In genomic region chr18:39191058-39191457, GRCh38 we compare ENCODE assay signal across 25 cellular contexts.
"Had no signal": no experiment of that assay in that cellular context is flagged by ENCODE, and none has a peak within 500 bp of the region (broad histone marks: within the 10 kb centered on the region; RNA-seq: fewer than 3 reads in every experiment).

No MANE protein-coding gene starts in this region.

- H3K4me3 ChIP-seq: stomach, suprapubic skin, testis, thoracic aorta, thyroid gland, tibial artery, tibial nerve, transverse colon, upper lobe of left lung, upper lobe of right lung, uterus, vagina had no signal

- H3K27me3 ChIP-seq: stomach, suprapubic skin, testis, thyroid gland, tibial artery, tibial nerve, transverse colon, upper lobe of left lung, upper lobe of right lung, uterus, vagina had no signal

- H3K9me3 ChIP-seq: stomach, suprapubic skin, testis, thoracic aorta, thyroid gland, tibial artery, tibial nerve, transverse colon, upper lobe of left lung, upper lobe of right lung, uterus, vagina had no signal

- H3K27ac ChIP-seq: stomach, suprapubic skin, testis, thoracic aorta, thyroid gland, tibial artery, tibial nerve, transverse colon, upper lobe of left lung, upper lobe of right lung, uterus, vagina had no signal

- ATAC-seq: stimulated activated effector memory CD8-positive, alpha-beta T cell treated with anti-CD3 and anti-CD28 coated beads, Interleukin-12 subunit alpha, Interleukin-12 subunit beta, amount 100 ng/mL, for 72 hours; stimulated activated memory B cell treated with anti-CD40 and anti-IgM and Interleukin-4, amounts not matched to agents 10 μg/mL and 1 μg/mL and 100 μg/mL, for 72 hours; stimulated activated naive CD8-positive, alpha-beta T cell treated with anti-CD3 and anti-CD28 coated beads, Interleukin-15, amount 100 ng/mL, for 72 hours; stimulated activated naive CD8-positive, alpha-beta T cell treated with anti-CD3 and anti-CD28 coated beads, Interleukin-15, Interleukin-2, amounts not matched to agents 100 U/mL and 50 U/mL, for 24 hours; upper lobe of right lung had no signal

- H3K4me1 ChIP-seq: stomach, suprapubic skin, testis, thyroid gland, tibial artery, tibial nerve, transverse colon, upper lobe of left lung, upper lobe of right lung, uterus, vagina had no signal

- FAIRE-seq: urothelium cell line had no signal

- DNase-seq: stimulated activated CD4-positive, alpha-beta T cell treated with anti-CD3 and anti-CD28 coated beads, Interleukin-2, amount 100 ng/mL, for 48 hours; stimulated activated CD4-positive, alpha-beta T cell treated with anti-CD3 and anti-CD28 coated beads, Interleukin-4, amount 100 ng/mL, for 1 hour; stimulated activated CD4-positive, alpha-beta T cell treated with anti-CD3 and anti-CD28 coated beads, Interleukin-4, amount 100 ng/mL, for 24 hours; stimulated activated CD8-positive, alpha-beta memory T cell treated with anti-CD3 and anti-CD28 coated beads, Interleukin-4, amount 100 ng/mL, for 48 hours; stimulated activated naive B cell treated with anti-CD40 and anti-IgM and Interleukin-4, amounts not matched to agents 10 μg/mL and 1 μg/mL and 100 μg/mL, for 72 hours; stimulated activated naive CD4-positive, alpha-beta T cell; stimulated activated naive CD4-positive, alpha-beta T cell treated with Interleukin-2 at 50 U/mL for 16 hours; stimulated activated naive CD8-positive, alpha-beta T cell treated with anti-CD3 and anti-CD28 coated beads, Interleukin-15, amount 100 ng/mL, for 72 hours; stimulated activated naive CD8-positive, alpha-beta T cell treated with anti-CD3 and anti-CD28 coated beads, Interleukin-15, Interleukin-2, amounts not matched to agents 100 U/mL and 50 U/mL, for 24 hours; stomach; substantia nigra; testis; thyroid gland; tibial artery; transverse colon; upper lobe of left lung; upper lobe of right lung; uterus had no signal

- H3K36me3 ChIP-seq: stomach, suprapubic skin, thoracic aorta, thyroid gland, tibial artery, tibial nerve, transverse colon, upper lobe of left lung, upper lobe of right lung, uterus, vagina had no signal
